In the genomic region with DNA sequence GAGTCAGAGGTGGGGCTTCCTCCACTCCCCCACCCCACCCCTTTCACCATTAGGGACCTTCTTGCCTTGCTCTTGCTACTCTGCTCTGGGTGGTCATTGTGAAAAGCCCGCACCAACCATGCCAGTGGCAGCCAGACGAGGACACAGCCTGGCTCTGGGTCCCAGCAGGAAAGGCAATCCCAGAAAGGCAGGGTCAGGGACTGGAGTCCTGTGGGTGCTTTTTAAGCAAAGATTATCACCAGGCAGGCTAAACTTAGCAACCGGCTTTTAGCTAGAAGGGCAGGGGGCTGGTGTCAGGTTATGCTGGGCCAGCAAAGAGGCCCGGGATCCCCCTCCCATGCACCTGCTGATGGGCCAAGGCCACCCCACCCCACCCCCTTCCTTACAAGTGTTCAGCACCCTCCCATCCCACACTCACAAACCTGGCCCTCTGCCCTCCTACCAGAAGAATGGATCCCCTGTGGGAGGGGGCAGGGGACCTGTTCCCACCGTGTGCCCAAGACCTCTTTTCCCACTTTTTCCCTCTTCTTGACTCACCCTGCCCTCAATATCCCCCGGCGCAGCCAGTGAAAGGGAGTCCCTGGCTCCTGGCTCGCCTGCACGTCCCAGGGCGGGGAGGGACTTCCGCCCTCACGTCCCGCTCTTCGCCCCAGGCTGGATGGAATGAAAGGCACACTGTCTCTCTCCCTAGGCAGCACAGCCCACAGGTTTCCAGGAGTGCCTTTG, we compare ENCODE assay signal across 8 cellular contexts. TPM values are rescaled to one million over a fixed set of nuclear protein-coding genes. Genes with fewer than 3 reads are reported as not detected.
A peak's percentile ranks its signal among the peaks of the same experiment; 100 is the strongest.
DNase-seq lines count a peak whose midpoint lies in the region; ATAC-seq and TF ChIP-seq lines count a peak whose summit lies in the region.

No MANE protein-coding gene starts in this region.

- peak; percentile 14 for ATAC-seq in GM18519 (IDR thresholded peaks at IDR 0.05; ENCODE audit: low FRiP score, unreplicated experiment)
- ATAC-seq in HG03354 (IDR thresholded peaks at IDR 0.05; ENCODE audit: poor library complexity, severe bottlenecking, unreplicated experiment), result peak; percentile 15
- peak; percentile 47 to 71 (median 55) for ATAC-seq in heart left ventricle

- H3K9me3 ChIP-seq in BE2C (no peaks in the 10 kb centered on the region), adrenal gland (replicated peaks in 1 of 3) (no peaks in the 10 kb centered on the region), heart left ventricle (no peaks in the 10 kb centered on the region)

- intact Hi-C loops in adrenal gland (cut with DNase I) (loop anchor here (10.0 kb wide), 2 partner anchors 108 to 198 kb away; no protein-coding TSS in a partner anchor), heart left ventricle (cut with DNase I) (loop anchor here in 8 of 10 donors (1.0 to 10.0 kb wide), 7 partner anchors 20 to 198 kb away; partner anchors contain the start of genes MRPL51 (in 7 of the 8), NCAPD2 (in 5 of the 8) and VAMP1 (in 1 of the 8))

- no peaks in the 10 kb centered on the region for H3K27me3 Mint-ChIP-seq in osteocyte (ENCODE audit: unreplicated experiment)

- 1 to 4% (median 1%) methylated on average over 9 to 14 of the region's 14 CpGs for WGBS in adrenal gland, 4 donors
- WGBS in heart left ventricle, 4 donors, result 0 to 2% (median 1%) methylated on average over 13 to 14 of the region's 14 CpGs

- peak overlapping the region; percentile 90 for H3K4me3 Mint-ChIP-seq in osteocyte (ENCODE audit: unreplicated experiment)

- peaks cover 47% of the 10 kb centered on the region for H3K4me1 Mint-ChIP-seq in osteocyte (ENCODE audit: unreplicated experiment)

- peak overlapping the region; percentile 82 for H3K4me3 ChIP-seq in BE2C (ENCODE audit: low read depth, low read length)
- peak overlapping the region; percentile 35 to 88 (median 56) for H3K4me3 ChIP-seq in adrenal gland
- H3K4me3 ChIP-seq in heart left ventricle, result peak overlapping the region; percentile 64 to 100 (median 90)

- peaks cover 33% of the 10 kb centered on the region for H3K36me3 Mint-ChIP-seq in osteocyte (ENCODE audit: unreplicated experiment)

- H3K27ac Mint-ChIP-seq in osteocyte (ENCODE audit: unreplicated experiment), result peak overlapping the region; percentile 97

- H3K36me3 ChIP-seq in BE2C (peaks cover 81% of the 10 kb centered on the region), adrenal gland (replicated peaks in 1 of 2) (peaks cover 0 to 63% of the 10 kb centered on the region in 2 donors), heart left ventricle (peaks cover 0 to 64% (median 54%) of the 10 kb centered on the region in 9 donors)

- DNase-seq in BE2C, result peak; percentile 90
- DNase-seq in NOMO-1 treated with DMSO at 0.1 percent for 48 hours (lab: John Stamatoyannopoulos, UW; ENCODE audit: unreplicated experiment), result peak; percentile 50
- DNase-seq in adrenal gland, result peak; percentile 75 to 85 (median 77)
- peak; percentile 73 to 86 (median 83) for DNase-seq in heart left ventricle
- DNase-seq in osteocyte (ENCODE audit: extremely low spot score, unreplicated experiment), result peak; percentile 89
- DNase-seq in T-helper 9 cell, result no peak

- TF ChIP-seq CTCF in BE2C (IDR thresholded peaks at IDR 0.05; ENCODE audit: low read depth, low read length), result no peak
- no peak for TF ChIP-seq CTCF in adrenal gland (IDR thresholded peaks at IDR 0.05)
- TF ChIP-seq CTCF in heart left ventricle (IDR thresholded peaks at IDR 0.05), result no peak
- no peak for TF ChIP-seq CTCF in osteocyte (IDR thresholded peaks at IDR 0.05)

- H3K27ac ChIP-seq in adrenal gland, result peak overlapping the region; percentile 90 to 99 (median 95)
- H3K27ac ChIP-seq in heart left ventricle, result peak overlapping the region; percentile 90 to 100 (median 96)

- TF ChIP-seq POLR2A in adrenal gland (IDR thresholded peaks at IDR 0.05) (no peak), heart left ventricle (IDR thresholded peaks at IDR 0.05) (no peak)

- H3K27me3 ChIP-seq in BE2C (no peaks in the 10 kb centered on the region), adrenal gland (no peaks in the 10 kb centered on the region), heart left ventricle (no peaks in the 10 kb centered on the region)

- peaks cover 6% of the 10 kb centered on the region for H3K4me1 ChIP-seq in BE2C
- H3K4me1 ChIP-seq in adrenal gland (replicated peaks in 1 of 2), result peaks cover 38 to 45% of the 10 kb centered on the region in 2 donors
- peaks cover 0 to 53% (median 43%) of the 10 kb centered on the region in 12 donors for H3K4me1 ChIP-seq in heart left ventricle

- no peaks in the 10 kb centered on the region for H3K9me3 Mint-ChIP-seq in osteocyte (ENCODE audit: unreplicated experiment)

RNA-seq across cellular contexts. Expression of gene GAPDH, which starts 1.2 kb away (rescaled TPM):
- polyA plus RNA-seq in BE2C (2012; ENCODE audit: insufficient read depth, insufficient read length, low read depth), result 8,477 TPM
- total RNA-seq in adrenal gland (1,000 to 10,000 TPM; 1,734 to 3,209 (median 2,207) TPM), heart left ventricle (1,000 to 10,000 TPM; 3,379 to 7,430 (median 4,887) TPM), osteocyte (1,754 and 1,775 TPM in 2 replicates)
- polyA plus RNA-seq in adrenal gland (1,000 to 10,000 TPM; 1,816 to 4,338 (median 3,953) TPM), heart left ventricle (1,000 to 10,000 TPM; 4,589 to 6,374 TPM)

RNA-seq across cellular contexts. Expression of gene IFFO1, which starts 22.8 kb away (rescaled TPM):
- 129 TPM for polyA plus RNA-seq in BE2C (2012; ENCODE audit: insufficient read depth, insufficient read length, low read depth)
- total RNA-seq in adrenal gland (10 to 100 TPM; 13.5 to 36.3 (median 28.5) TPM), heart left ventricle (10 to 100 TPM; 13.2 to 27.5 (median 15.0) TPM), osteocyte (35.9 and 40.7 TPM in 2 replicates)
- polyA plus RNA-seq in adrenal gland (10 to 100 TPM in 2 of 3 donors, 1 to 10 TPM in 1; 8.7 to 91.0 (median 79.2) TPM), heart left ventricle (10 to 100 TPM; 10.3 to 15.4 TPM)

RNA-seq across cellular contexts. Expression of gene NOP2, which starts 35.0 kb away (rescaled TPM):
- 222 TPM for polyA plus RNA-seq in BE2C (2012; ENCODE audit: insufficient read depth, insufficient read length, low read depth)
- total RNA-seq in adrenal gland, result 10 to 100 TPM in 7 of 8 donors, 1 to 10 TPM in 1; 7.7 to 34.7 (median 25.1) TPM
- polyA plus RNA-seq in adrenal gland, result 10 to 100 TPM; 43.2 to 95.5 (median 63.8) TPM
- total RNA-seq in heart left ventricle, result 10 to 100 TPM; 12.9 to 23.8 (median 16.5) TPM
- polyA plus RNA-seq in heart left ventricle, result 10 to 100 TPM; 15.4 to 30.1 TPM
- 32.5 and 34.5 TPM in 2 replicates for total RNA-seq in osteocyte

RNA-seq across cellular contexts. Expression of gene NCAPD2, which starts 39.2 kb away (rescaled TPM):
- 41.8 TPM for polyA plus RNA-seq in BE2C (2012; ENCODE audit: insufficient read depth, insufficient read length, low read depth)
- total RNA-seq in adrenal gland (10 to 100 TPM; 11.5 to 33.9 (median 23.7) TPM), heart left ventricle (10 to 100 TPM in 8 of 9 donors, 1 to 10 TPM in 1; 8.4 to 22.4 (median 11.3) TPM), osteocyte (36.4 and 36.9 TPM in 2 replicates)
- polyA plus RNA-seq in adrenal gland (10 to 100 TPM in 1 of 3 donors, 1 to 10 TPM in 2; 6.6 to 10.1 (median 10.0) TPM), heart left ventricle (1 to 10 TPM; 3.3 to 8.1 TPM)

RNA-seq across cellular contexts. Expression of gene MRPL51, which starts 40.0 kb away (rescaled TPM):
- 231 TPM for polyA plus RNA-seq in BE2C (2012; ENCODE audit: insufficient read depth, insufficient read length, low read depth)
- total RNA-seq in adrenal gland (100 to 1,000 TPM in 5 of 8 donors, 10 to 100 TPM in 3; 64.7 to 221 (median 145) TPM), heart left ventricle (100 to 1,000 TPM in 8 of 9 donors, 10 to 100 TPM in 1; 95.6 to 300 (median 228) TPM), osteocyte (172 TPM in 2 replicates)
- polyA plus RNA-seq in adrenal gland (100 to 1,000 TPM in 1 of 3 donors, 10 to 100 TPM in 2; 67.2 to 161 (median 83.3) TPM), heart left ventricle (100 to 1,000 TPM; 164 to 210 TPM)
